8 cellular contexts compared by ENCODE assay signal in genomic region chr7:72635273-72635908, GRCh38.
DNase-seq lines count a peak whose midpoint lies in the region; ATAC-seq, FAIRE-seq and TF ChIP-seq lines count a peak whose summit lies in the region.
"Not testable (repeated sequence)": the region's sequence is repeated elsewhere in the genome, so short reads cannot be mapped to it uniquely, and the experiment has no call there.

No MANE protein-coding gene starts in this region.

- not testable (repeated sequence) for H4K20me1 ChIP-seq in IMR-90 (ENCODE audit: insufficient read depth, low read length); PC-9 (ENCODE audit: insufficient read depth); HepG2 (ENCODE audit: insufficient read depth, low read length)

- in situ Hi-C loops in IMR-90 (cut with MboI; ENCODE audit: low sequenced_read_pairs) = loop anchor here (25.0 kb wide), 1 partner anchor 1773 kb away; no protein-coding TSS in a partner anchor
- in situ Hi-C loops in HepG2 (cut with HindIII; ENCODE audit: extremely low pct_ligation_motif_present, low pct_unique_long_range_greater_than_20kb) = not testable (repeated sequence)

- H3K4me3 Mint-ChIP-seq in brain = not testable (repeated sequence)

- not testable (repeated sequence) for H3K27ac ChIP-seq in C4-2B; IMR-90 (ENCODE audit: insufficient read depth, low read length); PC-9; HepG2 (ENCODE audit: extremely low read length, insufficient read depth, low read length)

- not testable (repeated sequence) for H2BK20ac ChIP-seq in IMR-90 (ENCODE audit: low read depth, low read length)

- H3K36me3 ChIP-seq in IMR-90 (ENCODE audit: control insufficient read depth, insufficient read depth, low read length); PC-9 (ENCODE audit: low read depth); HepG2 (replicated peaks in 1 of 2; ENCODE audit: control insufficient read depth in 1 of 2, insufficient read depth in 2 of 2, low read length in 2 of 2): not testable (repeated sequence)

- TF ChIP-seq CTCF in C4-2B (conservative IDR thresholded peaks at IDR 0.05) (peak; percentile 65), IMR-90 (conservative IDR thresholded peaks at IDR 0.05; ENCODE audit: low read depth, low read length) (peak; percentile 27; the same call in 1 of the 2 replicates), PC-9 (conservative IDR thresholded peaks at IDR 0.05) (peak; percentile 45), brain (conservative IDR thresholded peaks at IDR 0.05) (peak; percentile 53 to 66), HepG2 (CRISPR knock-in tag; IDR thresholded peaks at IDR 0.05) (peak; percentile 29; the same call in 1 of the 2 replicates)

- not testable (repeated sequence) for H3K4ac ChIP-seq in IMR-90 (ENCODE audit: low read depth, low read length)

- H3F3A ChIP-seq in PC-9 (ENCODE audit: insufficient read depth, low read depth) = not testable (repeated sequence)

- CTCF ChIA-PET in IMR-90 (lab: Yijun Ruan, JAX); PC-9 (lab: Charles Lee); HepG2 (lab: Yijun Ruan, JAX; ENCODE audit: low intra/inter-chr PET ratio, low total read pairs): not testable (repeated sequence)

- peak; percentile 13; the same call in 1 of the 2 replicates for TF ChIP-seq RAD21 in IMR-90 (IDR thresholded peaks at IDR 0.05; ENCODE audit: low read length)
- not testable (repeated sequence) for TF ChIP-seq RAD21 in HepG2 (CRISPR knock-in tag; IDR thresholded peaks at IDR 0.05)

- H3K27me3 Mint-ChIP-seq in brain = not testable (repeated sequence)

- H3K27me3 ChIP-seq in IMR-90 (ENCODE audit: control insufficient read depth, insufficient read depth, low read length); PC-9 (ENCODE audit: insufficient read depth, low read depth); HepG2 (ENCODE audit: control insufficient read depth in 1 of 2, insufficient read depth in 2 of 2, low read length in 2 of 2): not testable (repeated sequence)

- H4K91ac ChIP-seq in IMR-90 (ENCODE audit: insufficient read depth, low read depth, low read length) = not testable (repeated sequence)

- H3K9me3 ChIP-seq in IMR-90 (ENCODE audit: control insufficient read depth, insufficient read depth, low read length); PC-9 (ENCODE audit: insufficient read depth, low read depth); HepG2 (ENCODE audit: low read length): not testable (repeated sequence)

- H4K8ac ChIP-seq in IMR-90 (ENCODE audit: low read depth in 2 of 2, low read length in 2 of 2) = not testable (repeated sequence)

- POLR2A ChIA-PET in IMR-90 (lab: Charles Lee; ENCODE audit: unreplicated experiment); PC-9 (lab: Charles Lee; ENCODE audit: unreplicated experiment); HepG2 (lab: Yijun Ruan, JAX): not testable (repeated sequence)

- not testable (repeated sequence) for H2AFZ ChIP-seq in IMR-90 (replicated peaks; ENCODE audit: low read length, poor library complexity); PC-9; HepG2 (ENCODE audit: low read length)

- not testable (repeated sequence) for H3K79me1 ChIP-seq in IMR-90 (ENCODE audit: low read depth in 1 of 2, low read length in 2 of 2)

- TF ChIP-seq POLR2A in IMR-90 (IDR thresholded peaks at IDR 0.05; ENCODE audit: low read depth, low read length); HepG2 (IDR thresholded peaks at IDR 0.05; ENCODE audit: insufficient read depth in 1 of 2, low read depth in 2 of 2, low read length in 2 of 2): not testable (repeated sequence)

- H3K23ac ChIP-seq in IMR-90 (ENCODE audit: low read depth, low read length) = not testable (repeated sequence)

- not testable (repeated sequence) for H2BK15ac ChIP-seq in IMR-90 (ENCODE audit: low read depth, low read length)

- FAIRE-seq in HepG2 (lab: Jason Lieb, UNC) = peak; percentile 54

- H3K18ac ChIP-seq in IMR-90 (ENCODE audit: low read depth, low read length) = not testable (repeated sequence)

- H3K4me1 ChIP-seq in IMR-90 (ENCODE audit: control insufficient read depth, insufficient read depth, low read length); PC-9 (replicated peaks; ENCODE audit: insufficient read depth); HepG2 (ENCODE audit: insufficient read depth, low read length): not testable (repeated sequence)

- H3K9me2 ChIP-seq in PC-9 (ENCODE audit: insufficient read depth) = not testable (repeated sequence)

- H3K9me3 Mint-ChIP-seq in brain = not testable (repeated sequence)

- ATAC-seq in GM18867 (IDR thresholded peaks at IDR 0.05; ENCODE audit: unreplicated experiment) (peak; percentile 43), IMR-90 (ENCODE audit: low read depth) (peak; percentile 93), HepG2 (peak; percentile 69), sciatic nerve (peak; percentile 67)

- not testable (repeated sequence) for DNase-seq in IMR-90; PC-9; HepG2 (ENCODE audit: low spot score); sciatic nerve (ENCODE audit: low spot score)
- DNase-seq in fibroblast of peridontal ligament (ENCODE audit: extremely low read depth) = peak; percentile 3

- H3K9me1 ChIP-seq in IMR-90 (ENCODE audit: insufficient read depth, low read length) = not testable (repeated sequence)

- intact Hi-C loops in IMR-90 (cut with micrococcal nuclease); PC-9 (cut with micrococcal nuclease; ENCODE audit: unreplicated experiment); HepG2 (cut with micrococcal nuclease; ENCODE audit: unreplicated experiment); sciatic nerve (cut with DNase I): not testable (repeated sequence)

- H3K56ac ChIP-seq in IMR-90 (ENCODE audit: extremely low read depth, insufficient read depth, low read length) = not testable (repeated sequence)

- not testable (repeated sequence) for H4K5ac ChIP-seq in IMR-90 (ENCODE audit: low read depth, low read length)

- BruUV-seq in IMR-90 (replicated peaks; lab: Mats Ljungman, UMichigan); PC-9 (replicated peaks; lab: Mats Ljungman, UMichigan); HepG2 (replicated peaks; lab: Mats Ljungman, UMichigan): not testable (repeated sequence)

- H2AK5ac ChIP-seq in IMR-90 (ENCODE audit: low read depth, low read length) = not testable (repeated sequence)

- WGBS in IMR-90 (ENCODE audit: extremely low coverage in 2 of 2, insufficient read length in 1 of 2), 2 experiments = no CpG with 5 or more reads among the region's 8 CpGs
- WGBS in HepG2 (ENCODE audit: low lambda C conversion rate) = 33% methylated on average over 8 of the region's 8 CpGs

- not testable (repeated sequence) for H2BK120ac ChIP-seq in IMR-90 (ENCODE audit: low read depth, low read length)

- H3K27ac Mint-ChIP-seq in brain = not testable (repeated sequence)

- not testable (repeated sequence) for H3K36me3 Mint-ChIP-seq in brain

- H2AK9ac ChIP-seq in IMR-90 (replicated peaks; ENCODE audit: low read depth, low read length, poor library complexity) = not testable (repeated sequence)

- H3K79me2 ChIP-seq in PC-9 (ENCODE audit: low read depth); HepG2 (ENCODE audit: insufficient read depth, low read length): not testable (repeated sequence)

- dilution Hi-C loops in IMR-90 (cut with HindIII; ENCODE audit: low sequenced_read_pairs, unreplicated experiment) = not testable (repeated sequence)

- not testable (repeated sequence) for H3K4me2 ChIP-seq in IMR-90 (ENCODE audit: low read depth, low read length); PC-9; HepG2 (ENCODE audit: low read depth, low read length)

- H3K4me1 Mint-ChIP-seq in brain = not testable (repeated sequence)

- not testable (repeated sequence) for H3K14ac ChIP-seq in IMR-90 (replicated peaks; ENCODE audit: low read depth, low read length)

- TF ChIP-seq EP300 in HepG2 (IDR thresholded peaks at IDR 0.05; ENCODE audit: low read depth in 2 of 2, low read length in 2 of 2); HepG2 (CRISPR knock-in tag; IDR thresholded peaks at IDR 0.05; ENCODE audit: borderline replicate concordance): not testable (repeated sequence)

- not testable (repeated sequence) for H2BK5ac ChIP-seq in IMR-90 (ENCODE audit: low read depth, low read length, poor library complexity, severe bottlenecking)

- not testable (repeated sequence) for H3K9ac ChIP-seq in IMR-90 (ENCODE audit: low read depth, low read length); HepG2 (ENCODE audit: insufficient read depth, low read depth, low read length)

- not testable (repeated sequence) for H3K4me3 ChIP-seq in IMR-90 (ENCODE audit: insufficient read depth, low read depth, low read length); PC-9; HepG2 (replicated peaks in 1 of 3; ENCODE audit: insufficient read depth in 1 of 3, low read depth in 2 of 3, low read length in 3 of 3)

TF ChIP-seq in HepG2, 621 proteins besides CTCF, POLR2A, EP300 and RAD21:
- TF ChIP-seq STAG1 (CRISPR knock-in tag; IDR thresholded peaks at IDR 0.05) = peak; percentile 54
- peak; percentile 23; the same call in 1 of the 2 replicates for TF ChIP-seq SMC3 (IDR thresholded peaks at IDR 0.05; ENCODE audit: low read length)

Comparison
In these comparisons a context has a peak if more than half of its experiments do, and no peak if none do; other contexts are left out.
1. ATAC-seq: peak in every context shown above with its lines; median percentile 93 in IMR-90; 69 in HepG2; 67 in sciatic nerve; 43 in GM18867.